Comparison of ENCODE assay signal across 1 cellular context in the genomic region with DNA sequence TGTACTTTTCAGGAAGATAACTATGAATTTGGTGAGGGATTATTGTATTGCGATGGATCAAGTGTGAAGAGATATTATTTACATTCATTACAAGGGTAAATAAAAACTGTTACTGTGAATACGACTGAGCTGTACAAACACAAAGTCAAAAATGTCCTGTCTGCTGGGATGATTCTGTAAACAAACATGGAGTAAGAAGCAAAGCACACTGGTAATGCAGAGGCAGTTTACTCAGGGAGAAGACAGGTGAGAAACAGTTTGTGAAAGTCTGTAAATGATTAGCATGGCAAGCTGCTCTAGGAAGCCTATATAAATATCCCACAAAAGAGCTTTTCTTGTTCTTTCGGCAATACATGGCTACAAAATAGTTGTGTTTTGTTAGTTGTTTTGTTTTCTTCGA.
A peak's percentile ranks its signal among the peaks of the same experiment; 100 is the strongest.
TF ChIP-seq lines count a peak whose summit lies in the region.

No MANE protein-coding gene starts in this region.

TF ChIP-seq in HepG2, 621 proteins besides CTCF, POLR2A, EP300 and RAD21 (continued from another document and continues in another):
- TF ChIP-seq ZNF782 (CRISPR knock-in tag; IDR thresholded peaks at IDR 0.05; ENCODE audit: borderline replicate concordance), result no peak
- TF ChIP-seq FOXO1 (CRISPR knock-in tag; IDR thresholded peaks at IDR 0.05), result peak; percentile 72; the same call in 1 of the 2 replicates
- no peak for TF ChIP-seq RFX3 (CRISPR knock-in tag; IDR thresholded peaks at IDR 0.05)
- TF ChIP-seq, protein P1, sequence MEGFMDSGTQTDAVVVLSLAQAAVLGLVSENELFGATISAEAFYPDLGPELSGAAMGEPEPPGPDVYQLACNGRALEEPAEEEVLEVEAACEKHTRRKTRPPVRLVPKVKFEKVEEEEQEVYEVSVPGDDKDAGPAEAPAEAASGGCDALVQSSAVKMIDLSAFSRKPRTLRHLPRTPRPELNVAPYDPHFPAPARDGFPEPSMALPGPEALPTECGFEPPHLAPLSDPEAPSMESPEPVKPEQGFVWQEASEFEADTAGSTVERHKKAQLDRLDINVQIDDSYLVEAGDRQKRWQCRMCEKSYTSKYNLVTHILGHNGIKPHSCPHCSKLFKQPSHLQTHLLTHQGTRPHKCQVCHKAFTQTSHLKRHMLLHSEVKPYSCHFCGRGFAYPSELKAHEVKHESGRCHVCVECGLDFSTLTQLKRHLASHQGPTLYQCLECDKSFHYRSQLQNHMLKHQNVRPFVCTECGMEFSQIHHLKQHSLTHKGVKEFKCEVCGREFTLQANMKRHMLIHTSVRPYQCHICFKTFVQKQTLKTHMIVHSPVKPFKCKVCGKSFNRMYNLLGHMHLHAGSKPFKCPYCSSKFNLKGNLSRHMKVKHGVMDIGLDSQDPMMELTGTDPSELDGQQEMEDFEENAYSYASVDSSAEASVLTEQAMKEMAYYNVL (CRISPR knock-in tag; IDR thresholded peaks at IDR 0.05; ENCODE audit: borderline replicate concordance), result no peak
- TF ChIP-seq, protein P2, sequence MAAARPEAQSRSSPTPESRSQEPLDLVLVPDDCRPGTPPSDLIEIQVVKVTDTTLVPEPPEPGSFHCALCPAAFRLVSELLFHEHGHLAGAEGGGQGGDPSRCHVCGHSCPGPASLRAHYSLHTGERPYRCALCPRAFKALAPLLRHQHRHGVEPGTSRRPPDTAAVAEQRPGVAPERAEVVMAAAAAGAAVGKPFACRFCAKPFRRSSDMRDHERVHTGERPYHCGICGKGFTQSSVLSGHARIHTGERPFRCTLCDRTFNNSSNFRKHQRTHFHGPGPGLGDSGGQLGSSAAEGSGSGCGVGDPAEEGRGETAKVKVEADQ (CRISPR knock-in tag; IDR thresholded peaks at IDR 0.05; ENCODE audit: borderline replicate concordance), result no peak
- TF ChIP-seq TEAD3 (CRISPR knock-in tag; optimal IDR thresholded peaks at IDR 0.05; ENCODE audit: borderline replicate concordance), result peak; percentile 35
- TF ChIP-seq PHF21A (CRISPR knock-in tag; IDR thresholded peaks at IDR 0.05), result no peak
- TF ChIP-seq KDM6A (CRISPR knock-in tag; IDR thresholded peaks at IDR 0.05; ENCODE audit: low read depth), result 0 out of 2 replicates have a peak, but pooled peaks have one; percentile 24
- TF ChIP-seq ZNF180 (CRISPR knock-in tag; IDR thresholded peaks at IDR 0.05; ENCODE audit: borderline replicate concordance, low read depth), result no peak
- peak; percentile 39; the same call in 1 of the 2 replicates for TF ChIP-seq HDAC1 (CRISPR knock-in tag; IDR thresholded peaks at IDR 0.05)
- 0 out of 2 replicates have a peak, but pooled peaks have one; percentile 16 for TF ChIP-seq PPARG (CRISPR knock-in tag; conservative IDR thresholded peaks at IDR 0.05)
- TF ChIP-seq, protein P3, sequence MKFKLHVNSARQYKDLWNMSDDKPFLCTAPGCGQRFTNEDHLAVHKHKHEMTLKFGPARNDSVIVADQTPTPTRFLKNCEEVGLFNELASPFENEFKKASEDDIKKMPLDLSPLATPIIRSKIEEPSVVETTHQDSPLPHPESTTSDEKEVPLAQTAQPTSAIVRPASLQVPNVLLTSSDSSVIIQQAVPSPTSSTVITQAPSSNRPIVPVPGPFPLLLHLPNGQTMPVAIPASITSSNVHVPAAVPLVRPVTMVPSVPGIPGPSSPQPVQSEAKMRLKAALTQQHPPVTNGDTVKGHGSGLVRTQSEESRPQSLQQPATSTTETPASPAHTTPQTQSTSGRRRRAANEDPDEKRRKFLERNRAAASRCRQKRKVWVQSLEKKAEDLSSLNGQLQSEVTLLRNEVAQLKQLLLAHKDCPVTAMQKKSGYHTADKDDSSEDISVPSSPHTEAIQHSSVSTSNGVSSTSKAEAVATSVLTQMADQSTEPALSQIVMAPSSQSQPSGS (CRISPR knock-in tag; IDR thresholded peaks at IDR 0.05), result no peak
- TF ChIP-seq MAFF (IDR thresholded peaks at IDR 0.05; ENCODE audit: low read depth, low read length), result no peak
- TF ChIP-seq FOXK1 (CRISPR knock-in tag; IDR thresholded peaks at IDR 0.05; ENCODE audit: borderline replicate concordance, low read depth), result peak; percentile 94
- no peak for TF ChIP-seq ZEB1 (IDR thresholded peaks at IDR 0.05; ENCODE audit: insufficient replicate concordance, low read depth)
- TF ChIP-seq ATF7-NPFF (CRISPR knock-in tag; IDR thresholded peaks at IDR 0.05; ENCODE audit: low read depth), result no peak
- TF ChIP-seq ZNF34 (CRISPR knock-in tag; IDR thresholded peaks at IDR 0.05; ENCODE audit: borderline replicate concordance), result no peak
- TF ChIP-seq, protein P4, sequence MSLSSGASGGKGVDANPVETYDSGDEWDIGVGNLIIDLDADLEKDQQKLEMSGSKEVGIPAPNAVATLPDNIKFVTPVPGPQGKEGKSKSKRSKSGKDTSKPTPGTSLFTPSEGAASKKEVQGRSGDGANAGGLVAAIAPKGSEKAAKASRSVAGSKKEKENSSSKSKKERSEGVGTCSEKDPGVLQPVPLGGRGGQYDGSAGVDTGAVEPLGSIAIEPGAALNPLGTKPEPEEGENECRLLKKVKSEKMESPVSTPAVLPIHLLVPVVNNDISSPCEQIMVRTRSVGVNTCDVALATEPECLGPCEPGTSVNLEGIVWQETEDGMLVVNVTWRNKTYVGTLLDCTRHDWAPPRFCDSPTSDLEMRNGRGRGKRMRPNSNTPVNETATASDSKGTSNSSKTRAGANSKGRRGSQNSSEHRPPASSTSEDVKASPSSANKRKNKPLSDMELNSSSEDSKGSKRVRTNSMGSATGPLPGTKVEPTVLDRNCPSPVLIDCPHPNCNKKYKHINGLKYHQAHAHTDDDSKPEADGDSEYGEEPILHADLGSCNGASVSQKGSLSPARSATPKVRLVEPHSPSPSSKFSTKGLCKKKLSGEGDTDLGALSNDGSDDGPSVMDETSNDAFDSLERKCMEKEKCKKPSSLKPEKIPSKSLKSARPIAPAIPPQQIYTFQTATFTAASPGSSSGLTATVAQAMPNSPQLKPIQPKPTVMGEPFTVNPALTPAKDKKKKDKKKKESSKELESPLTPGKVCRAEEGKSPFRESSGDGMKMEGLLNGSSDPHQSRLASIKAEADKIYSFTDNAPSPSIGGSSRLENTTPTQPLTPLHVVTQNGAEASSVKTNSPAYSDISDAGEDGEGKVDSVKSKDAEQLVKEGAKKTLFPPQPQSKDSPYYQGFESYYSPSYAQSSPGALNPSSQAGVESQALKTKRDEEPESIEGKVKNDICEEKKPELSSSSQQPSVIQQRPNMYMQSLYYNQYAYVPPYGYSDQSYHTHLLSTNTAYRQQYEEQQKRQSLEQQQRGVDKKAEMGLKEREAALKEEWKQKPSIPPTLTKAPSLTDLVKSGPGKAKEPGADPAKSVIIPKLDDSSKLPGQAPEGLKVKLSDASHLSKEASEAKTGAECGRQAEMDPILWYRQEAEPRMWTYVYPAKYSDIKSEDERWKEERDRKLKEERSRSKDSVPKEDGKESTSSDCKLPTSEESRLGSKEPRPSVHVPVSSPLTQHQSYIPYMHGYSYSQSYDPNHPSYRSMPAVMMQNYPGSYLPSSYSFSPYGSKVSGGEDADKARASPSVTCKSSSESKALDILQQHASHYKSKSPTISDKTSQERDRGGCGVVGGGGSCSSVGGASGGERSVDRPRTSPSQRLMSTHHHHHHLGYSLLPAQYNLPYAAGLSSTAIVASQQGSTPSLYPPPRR (CRISPR knock-in tag; IDR thresholded peaks at IDR 0.05; ENCODE audit: borderline replicate concordance), result peak; percentile 88
- TF ChIP-seq RBAK (CRISPR knock-in tag; IDR thresholded peaks at IDR 0.05), result no peak
- TF ChIP-seq RXRA (CRISPR knock-in tag; IDR thresholded peaks at IDR 0.05), result no peak
- TF ChIP-seq ZNF121 (CRISPR knock-in tag; IDR thresholded peaks at IDR 0.05), result no peak
- TF ChIP-seq, protein P5, sequence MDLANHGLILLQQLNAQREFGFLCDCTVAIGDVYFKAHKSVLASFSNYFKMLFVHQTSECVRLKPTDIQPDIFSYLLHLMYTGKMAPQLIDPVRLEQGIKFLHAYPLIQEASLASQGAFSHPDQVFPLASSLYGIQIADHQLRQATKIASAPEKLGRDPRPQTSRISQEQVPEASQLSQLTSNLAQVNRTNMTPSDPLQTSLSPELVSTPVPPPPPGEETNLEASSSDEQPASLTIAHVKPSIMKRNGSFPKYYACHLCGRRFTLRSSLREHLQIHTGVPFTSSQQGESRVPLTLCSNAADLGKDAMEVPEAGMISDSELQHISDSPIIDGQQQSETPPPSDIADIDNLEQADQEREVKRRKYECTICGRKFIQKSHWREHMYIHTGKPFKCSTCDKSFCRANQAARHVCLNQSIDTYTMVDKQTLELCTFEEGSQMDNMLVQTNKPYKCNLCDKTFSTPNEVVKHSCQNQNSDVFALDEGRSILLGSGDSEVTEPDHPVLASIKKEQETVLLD (CRISPR knock-in tag; IDR thresholded peaks at IDR 0.05; ENCODE audit: low read depth), result no peak
- no peak for TF ChIP-seq ZNF468 (CRISPR knock-in tag; IDR thresholded peaks at IDR 0.05)
- TF ChIP-seq ZMYM2 (CRISPR knock-in tag; IDR thresholded peaks at IDR 0.05), result no peak
- no peak for TF ChIP-seq CCAR2 (optimal IDR thresholded peaks at IDR 0.05; ENCODE audit: low read depth, low read length)
- TF ChIP-seq MYNN (CRISPR knock-in tag; IDR thresholded peaks at IDR 0.05; ENCODE audit: low read depth), result no peak
- TF ChIP-seq HMG20A (CRISPR knock-in tag; IDR thresholded peaks at IDR 0.05; ENCODE audit: borderline replicate concordance), result peak; percentile 75; the same call in 1 of the 2 replicates
- TF ChIP-seq FOXP1 (IDR thresholded peaks at IDR 0.05), result no peak; the same call in 1 of the 2 replicates
- peak; percentile 99 for TF ChIP-seq FOXP1 (CRISPR knock-in tag; IDR thresholded peaks at IDR 0.05)
- TF ChIP-seq TBL1XR1 (IDR thresholded peaks at IDR 0.05; ENCODE audit: borderline replicate concordance, low read length, partially characterized antibody), result peak; percentile 52
- TF ChIP-seq SOX5 (CRISPR knock-in tag; IDR thresholded peaks at IDR 0.05; ENCODE audit: borderline replicate concordance), result peak; percentile 91
- peak; percentile 35; the same call in 1 of the 2 replicates for TF ChIP-seq ZNF816 (CRISPR knock-in tag; IDR thresholded peaks at IDR 0.05; ENCODE audit: borderline replicate concordance)
- no peak for TF ChIP-seq GABPA (IDR thresholded peaks at IDR 0.05; ENCODE audit: low read depth, low read length)
- TF ChIP-seq GABPA (CRISPR knock-in tag; IDR thresholded peaks at IDR 0.05; ENCODE audit: low read depth), result no peak
- TF ChIP-seq, protein P6, sequence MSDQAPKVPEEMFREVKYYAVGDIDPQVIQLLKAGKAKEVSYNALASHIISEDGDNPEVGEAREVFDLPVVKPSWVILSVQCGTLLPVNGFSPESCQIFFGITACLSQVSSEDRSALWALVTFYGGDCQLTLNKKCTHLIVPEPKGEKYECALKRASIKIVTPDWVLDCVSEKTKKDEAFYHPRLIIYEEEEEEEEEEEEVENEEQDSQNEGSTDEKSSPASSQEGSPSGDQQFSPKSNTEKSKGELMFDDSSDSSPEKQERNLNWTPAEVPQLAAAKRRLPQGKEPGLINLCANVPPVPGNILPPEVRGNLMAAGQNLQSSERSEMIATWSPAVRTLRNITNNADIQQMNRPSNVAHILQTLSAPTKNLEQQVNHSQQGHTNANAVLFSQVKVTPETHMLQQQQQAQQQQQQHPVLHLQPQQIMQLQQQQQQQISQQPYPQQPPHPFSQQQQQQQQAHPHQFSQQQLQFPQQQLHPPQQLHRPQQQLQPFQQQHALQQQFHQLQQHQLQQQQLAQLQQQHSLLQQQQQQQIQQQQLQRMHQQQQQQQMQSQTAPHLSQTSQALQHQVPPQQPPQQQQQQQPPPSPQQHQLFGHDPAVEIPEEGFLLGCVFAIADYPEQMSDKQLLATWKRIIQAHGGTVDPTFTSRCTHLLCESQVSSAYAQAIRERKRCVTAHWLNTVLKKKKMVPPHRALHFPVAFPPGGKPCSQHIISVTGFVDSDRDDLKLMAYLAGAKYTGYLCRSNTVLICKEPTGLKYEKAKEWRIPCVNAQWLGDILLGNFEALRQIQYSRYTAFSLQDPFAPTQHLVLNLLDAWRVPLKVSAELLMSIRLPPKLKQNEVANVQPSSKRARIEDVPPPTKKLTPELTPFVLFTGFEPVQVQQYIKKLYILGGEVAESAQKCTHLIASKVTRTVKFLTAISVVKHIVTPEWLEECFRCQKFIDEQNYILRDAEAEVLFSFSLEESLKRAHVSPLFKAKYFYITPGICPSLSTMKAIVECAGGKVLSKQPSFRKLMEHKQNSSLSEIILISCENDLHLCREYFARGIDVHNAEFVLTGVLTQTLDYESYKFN (CRISPR knock-in tag; conservative IDR thresholded peaks at IDR 0.05), result peak; percentile 77
- TF ChIP-seq, protein P7, sequence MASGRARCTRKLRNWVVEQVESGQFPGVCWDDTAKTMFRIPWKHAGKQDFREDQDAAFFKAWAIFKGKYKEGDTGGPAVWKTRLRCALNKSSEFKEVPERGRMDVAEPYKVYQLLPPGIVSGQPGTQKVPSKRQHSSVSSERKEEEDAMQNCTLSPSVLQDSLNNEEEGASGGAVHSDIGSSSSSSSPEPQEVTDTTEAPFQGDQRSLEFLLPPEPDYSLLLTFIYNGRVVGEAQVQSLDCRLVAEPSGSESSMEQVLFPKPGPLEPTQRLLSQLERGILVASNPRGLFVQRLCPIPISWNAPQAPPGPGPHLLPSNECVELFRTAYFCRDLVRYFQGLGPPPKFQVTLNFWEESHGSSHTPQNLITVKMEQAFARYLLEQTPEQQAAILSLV (CRISPR knock-in tag; IDR thresholded peaks at IDR 0.05; ENCODE audit: borderline replicate concordance), result no peak
- peak; percentile 36; the same call in 1 of the 2 replicates for TF ChIP-seq MIER3 (CRISPR knock-in tag; IDR thresholded peaks at IDR 0.05; ENCODE audit: borderline replicate concordance)
- TF ChIP-seq ZC3H13 (CRISPR knock-in tag; IDR thresholded peaks at IDR 0.05), result no peak
- TF ChIP-seq SMARCE1 (IDR thresholded peaks at IDR 0.05; ENCODE audit: borderline replicate concordance), result no peak
- no peak for TF ChIP-seq CHCHD3 (CRISPR knock-in tag; IDR thresholded peaks at IDR 0.05)
- TF ChIP-seq, protein P8, sequence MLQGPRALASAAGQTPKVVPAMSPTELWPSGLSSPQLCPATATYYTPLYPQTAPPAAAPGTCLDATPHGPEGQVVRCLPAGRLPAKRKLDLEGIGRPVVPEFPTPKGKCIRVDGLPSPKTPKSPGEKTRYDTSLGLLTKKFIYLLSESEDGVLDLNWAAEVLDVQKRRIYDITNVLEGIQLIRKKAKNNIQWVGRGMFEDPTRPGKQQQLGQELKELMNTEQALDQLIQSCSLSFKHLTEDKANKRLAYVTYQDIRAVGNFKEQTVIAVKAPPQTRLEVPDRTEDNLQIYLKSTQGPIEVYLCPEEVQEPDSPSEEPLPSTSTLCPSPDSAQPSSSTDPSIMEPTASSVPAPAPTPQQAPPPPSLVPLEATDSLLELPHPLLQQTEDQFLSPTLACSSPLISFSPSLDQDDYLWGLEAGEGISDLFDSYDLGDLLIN (CRISPR knock-in tag; IDR thresholded peaks at IDR 0.05; ENCODE audit: borderline replicate concordance), result no peak
- TF ChIP-seq KLF11 (CRISPR knock-in tag; IDR thresholded peaks at IDR 0.05), result no peak
